12 cellular contexts compared by ENCODE assay signal in the genomic region with DNA sequence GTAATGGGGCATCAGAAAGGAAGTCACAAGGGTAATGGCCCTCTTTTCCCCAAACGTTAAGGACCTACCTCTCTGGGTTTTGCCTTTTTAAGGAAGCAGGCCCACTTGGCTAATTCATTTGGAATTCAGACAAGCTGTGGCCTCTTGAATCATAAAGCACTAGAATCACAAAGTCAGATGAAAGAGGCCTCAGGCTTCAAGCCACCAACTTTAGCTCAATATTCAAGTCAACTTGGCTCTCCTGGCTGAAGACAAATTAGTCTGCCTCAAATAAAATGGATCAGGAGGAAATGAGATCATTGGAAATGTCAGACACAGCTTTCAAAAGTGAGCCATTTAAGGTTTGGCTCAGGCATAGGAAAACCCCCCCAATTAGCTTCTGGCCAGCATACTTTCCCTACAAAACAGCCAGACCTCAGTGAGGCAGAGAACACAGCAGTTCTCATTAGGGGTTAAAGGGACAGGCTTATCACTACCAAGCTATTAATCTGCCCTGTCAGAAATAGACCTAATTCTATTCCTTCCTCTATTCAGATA. TPM values are rescaled to one million over a fixed set of nuclear protein-coding genes. Genes with fewer than 3 reads are reported as not detected.
A peak's percentile ranks its signal among the peaks of the same experiment; 100 is the strongest.
DNase-seq lines count a peak whose midpoint lies in the region; ATAC-seq and TF ChIP-seq lines count a peak whose summit lies in the region.
"Had no signal": no experiment of that assay in that cellular context is flagged by ENCODE, and none has a peak within 500 bp of the region (broad histone marks: within the 10 kb centered on the region; RNA-seq: fewer than 3 reads in every experiment).

No MANE protein-coding gene starts in this region.

- DNase-seq in Right ventricle myocardium inferior (ENCODE audit: missing footprints) (no peak), cardiac septum (ENCODE audit: low spot score) (no peak), epithelial cell of esophagus (ENCODE audit: low read depth) (peak; percentile 38), lung microvascular endothelial cell (ENCODE audit: low read depth in 2 of 2) (peak; percentile 86 to 93), aorta (no peak)
- no peak for DNase-seq in central memory CD4-positive, alpha-beta T cell
- no peak for DNase-seq in stimulated activated CD4-positive, alpha-beta T cell treated with anti-CD3 and anti-CD28 coated beads, Interleukin-2, amount 100 ng/mL, for 48 hours
- DNase-seq: activated CD4-positive, alpha-beta T cell treated with anti-CD3 and anti-CD28 coated beads, Interleukin-2, amount 50 U/mL, for 4 hours; NCI-H524 treated with DMSO at 0.1 percent for 48 hours; occipital lobe; stimulated activated naive B cell treated with anti-CD40 and anti-IgM and Interleukin-4, amounts not matched to agents 10 μg/mL and 1 μg/mL and 100 μg/mL, for 72 hours had no signal

- ATAC-seq in Right ventricle myocardium inferior (peak; percentile 52), aorta (ENCODE audit: low FRiP score) (peak; percentile 81), GM18502 (IDR thresholded peaks at IDR 0.05; ENCODE audit: poor library complexity, unreplicated experiment) (no peak)
- ATAC-seq: stimulated activated naive B cell treated with anti-CD40 and anti-IgM and Interleukin-4, amounts not matched to agents 10 μg/mL and 1 μg/mL and 100 μg/mL, for 72 hours had no signal

- H3K4me1 ChIP-seq in aorta (ENCODE audit: control insufficient read depth in 1 of 2, insufficient read depth in 2 of 2, low read length in 2 of 2), result peaks cover 4 to 16% of the 10 kb centered on the region in 2 donors

- TF ChIP-seq CTCF in epithelial cell of esophagus (IDR thresholded peaks at IDR 0.05; ENCODE audit: insufficient read depth, low read depth, low read length, missing control alignments), result no peak

- H3K27ac ChIP-seq in aorta (ENCODE audit: low read depth in 1 of 2, low read length in 2 of 2), result peak overlapping the region; percentile 96 to 99

- H3K4me3 ChIP-seq in epithelial cell of esophagus (ENCODE audit: low read length), result no peak overlapping the region
- H3K4me3 ChIP-seq in aorta (ENCODE audit: low read length in 2 of 2), result no peak overlapping the region

- intact Hi-C loops in Right ventricle myocardium inferior (cut with DNase I), result no loop called here
- intact Hi-C loops in cardiac septum (cut with DNase I), result no loop called here
- intact Hi-C loops in aorta (cut with DNase I), result no loop called here

- H3K9me3 ChIP-seq in aorta (ENCODE audit: control insufficient read depth, low read length), result no peaks in the 10 kb centered on the region

- H3K36me3 ChIP-seq in aorta (ENCODE audit: control insufficient read depth in 1 of 2, insufficient read depth in 2 of 2, low read length in 1 of 2), result no peaks in the 10 kb centered on the region

- WGBS in aorta, 2 donors, result 4 to 6% methylated on average over 1 of the region's 1 CpG

- no peaks in the 10 kb centered on the region for H3K27me3 ChIP-seq in aorta (ENCODE audit: control insufficient read depth in 1 of 2, insufficient read depth in 2 of 2, low read length in 1 of 2)

RNA-seq across cellular contexts. Expression of a gene that starts 34.3 kb away (rescaled TPM):
- total RNA-seq in Right ventricle myocardium inferior, result 3.2 TPM
- total RNA-seq in cardiac septum, result 4.5 TPM
- total RNA-seq in lung microvascular endothelial cell, result 2.6 and 4.4 TPM in 2 replicates
- 10 to 100 TPM; 14.1 to 17.8 TPM for total RNA-seq in aorta
- polyA plus RNA-seq in aorta, result 1 to 10 TPM; 2.9 to 6.8 TPM

Comparison
In these comparisons a context has a peak if more than half of its experiments do, and no peak if none do; other contexts are left out.
1. DNase-seq: peak in epithelial cell of esophagus (single experiment) and lung microvascular endothelial cell (2 of 2); none in Right ventricle myocardium inferior (single experiment), cardiac septum (single experiment), aorta (0 of 2), central memory CD4-positive, alpha-beta T cell (single experiment) and stimulated activated CD4-positive, alpha-beta T cell treated with anti-CD3 and anti-CD28 coated beads, Interleukin-2, amount 100 ng/mL, for 48 hours (0 of 2).